14 cellular contexts compared by ENCODE assay signal in genomic region chr9:78539904-78540303, GRCh38.
DNase-seq lines count a peak whose midpoint lies in the region; ATAC-seq and TF ChIP-seq lines count a peak whose summit lies in the region.
"Had no signal": no experiment of that assay in that cellular context is flagged by ENCODE, and none has a peak within 500 bp of the region (broad histone marks: within the 10 kb centered on the region; RNA-seq: fewer than 3 reads in every experiment).

No MANE protein-coding gene starts in this region.

- H3F3A ChIP-seq in PC-3 (ENCODE audit: low read length, unreplicated experiment), result no peaks in the 10 kb centered on the region
- H3F3A ChIP-seq in smooth muscle cell (ENCODE audit: low read depth), result peaks cover 4% of the 10 kb centered on the region

- H3K27me3 ChIP-seq in PC-3 (ENCODE audit: low read length) (no peaks in the 10 kb centered on the region), smooth muscle cell (ENCODE audit: low read depth) (no peaks in the 10 kb centered on the region)
- no peaks in the 10 kb centered on the region for H3K27me3 ChIP-seq in CD4-positive, alpha-beta T cell (ENCODE audit: control insufficient read depth, insufficient read depth, low read length)

- no peaks in the 10 kb centered on the region for H3K4me1 Mint-ChIP-seq in CD4-positive, alpha-beta T cell (ENCODE audit: low read depth)
- H3K4me1 Mint-ChIP-seq: activated naive CD4-positive, alpha-beta T cell treated with anti-CD3 and anti-CD28 coated beads, Interleukin-2, amount 10 ng/mL, durations not matched to agents 7 days and 5 days; natural killer cell; stimulated activated naive CD8-positive, alpha-beta T cell treated with anti-CD3 and anti-CD28 coated beads, Interleukin-15, amount 100 ng/mL, for 72 hours had no signal

- H3K9ac ChIP-seq in PC-3 (ENCODE audit: low read length), result no peak overlapping the region
- H3K9ac ChIP-seq in smooth muscle cell (ENCODE audit: low read depth), result no peak overlapping the region

- H3K4me3 ChIP-seq in PC-3 (ENCODE audit: low read length) (no peak overlapping the region), smooth muscle cell (no peak overlapping the region)

- H3K79me2 ChIP-seq in PC-3 (ENCODE audit: low read length) (no peaks in the 10 kb centered on the region), smooth muscle cell (ENCODE audit: low read depth) (no peaks in the 10 kb centered on the region)

- no peaks in the 10 kb centered on the region for H4K20me1 ChIP-seq in PC-3 (ENCODE audit: low read length)
- no peaks in the 10 kb centered on the region for H4K20me1 ChIP-seq in smooth muscle cell (ENCODE audit: low read depth)

- no peaks in the 10 kb centered on the region for H3K36me3 Mint-ChIP-seq in CD4-positive, alpha-beta T cell (ENCODE audit: low read depth)
- H3K36me3 Mint-ChIP-seq: activated naive CD4-positive, alpha-beta T cell treated with anti-CD3 and anti-CD28 coated beads, Interleukin-2, amount 10 ng/mL, durations not matched to agents 7 days and 5 days; natural killer cell had no signal

- H3K4me2 ChIP-seq in PC-3 (ENCODE audit: low read length) (peak overlapping the region; percentile 28), smooth muscle cell (peak overlapping the region; percentile 22)

- H3K27ac ChIP-seq in PC-3 (ENCODE audit: low read length), result peak overlapping the region; percentile 40
- H3K27ac ChIP-seq in smooth muscle cell (ENCODE audit: low read depth), result no peak overlapping the region
- no peak overlapping the region for H3K27ac ChIP-seq in CD4-positive, alpha-beta T cell (ENCODE audit: low read depth, low read length)

- H3K36me3 ChIP-seq in PC-3 (ENCODE audit: low read depth, low read length) (no peaks in the 10 kb centered on the region), smooth muscle cell (ENCODE audit: low read depth) (no peaks in the 10 kb centered on the region)

- H2AFZ ChIP-seq in PC-3 (ENCODE audit: low read length) (no peak overlapping the region), smooth muscle cell (ENCODE audit: low read depth) (no peak overlapping the region)

- no peaks in the 10 kb centered on the region for H3K9me2 ChIP-seq in PC-3 (replicated peaks; ENCODE audit: low read length)

- POLR2A ChIA-PET in PC-3 (lab: Charles Lee; ENCODE audit: unreplicated experiment), result interaction anchor here (1.0 kb wide), 1 partner anchor 18 kb away, joined by 3 read pairs; no protein-coding TSS in a partner anchor
- POLR2A ChIA-PET in CD4-positive, alpha-beta T cell (lab: Charles Lee), result no interaction called here

- no peaks in the 10 kb centered on the region for H3K9me3 Mint-ChIP-seq in CD4-positive, alpha-beta T cell
- H3K9me3 Mint-ChIP-seq: activated naive CD4-positive, alpha-beta T cell treated with anti-CD3 and anti-CD28 coated beads, Interleukin-2, amount 10 ng/mL, durations not matched to agents 7 days and 5 days; natural killer cell; stimulated activated naive CD8-positive, alpha-beta T cell treated with anti-CD3 and anti-CD28 coated beads, Interleukin-15, amount 100 ng/mL, for 72 hours had no signal

- intact Hi-C loops in PC-3 (cut with micrococcal nuclease), result loop anchor here (5.0 kb wide), 1 partner anchor 83 kb away; no protein-coding TSS in a partner anchor
- intact Hi-C loops in CD4-positive, alpha-beta T cell (cut with DNase I, micrococcal nuclease), result no loop called here

- 20% methylated on average over 2 of the region's 2 CpGs for WGBS in smooth muscle cell (ENCODE audit: low lambda C conversion rate)

- DNase-seq in HCEC 1CT, result peak; percentile 95
- peak; percentile 91 for DNase-seq in PC-3
- DNase-seq in fibroblast of gingiva (ENCODE audit: low read depth), result peak; percentile 70
- DNase-seq in smooth muscle cell (lab: John Stamatoyannopoulos, UW; ENCODE audit: unreplicated experiment), result no peak
- DNase-seq in CD4-positive, alpha-beta T cell, result no peak
- no peak for DNase-seq in occipital lobe (lab: John Stamatoyannopoulos, UW)
- no peak for DNase-seq in NCI-H82 treated with DMSO at 0.1 percent for 48 hours (lab: John Stamatoyannopoulos, UW; ENCODE audit: unreplicated experiment)
- DNase-seq: activated naive CD4-positive, alpha-beta T cell treated with anti-CD3 and anti-CD28 coated beads, Interleukin-2, amount 10 ng/mL, durations not matched to agents 7 days and 5 days; effector memory CD4-positive, alpha-beta T cell; natural killer cell; NCI-H1436 treated with DMSO at 0.1 percent for 48 hours; RPMI8226; stimulated activated naive CD8-positive, alpha-beta T cell treated with anti-CD3 and anti-CD28 coated beads, Interleukin-15, amount 100 ng/mL, for 72 hours had no signal

- CTCF ChIA-PET in PC-3 (lab: Charles Lee), result no interaction called here
- CTCF ChIA-PET in CD4-positive, alpha-beta T cell (lab: Charles Lee), result no interaction called here

- H3K4me1 ChIP-seq in PC-3 (ENCODE audit: insufficient read depth, low read length), result peaks cover 25% of the 10 kb centered on the region
- H3K4me1 ChIP-seq in smooth muscle cell (ENCODE audit: low read depth), result peaks cover 26% of the 10 kb centered on the region

- TF ChIP-seq CTCF in PC-3 (conservative IDR thresholded peaks at IDR 0.05; ENCODE audit: low read depth, low read length) (no peak), smooth muscle cell (IDR thresholded peaks at IDR 0.05; ENCODE audit: borderline replicate concordance, insufficient read depth, poor library complexity, severe bottlenecking) (no peak)
- TF ChIP-seq CTCF in CD4-positive, alpha-beta T cell (IDR thresholded peaks at IDR 0.05), result no peak

- H3K4me3 Mint-ChIP-seq in CD4-positive, alpha-beta T cell, result no peak overlapping the region
- H3K4me3 Mint-ChIP-seq: activated naive CD4-positive, alpha-beta T cell treated with anti-CD3 and anti-CD28 coated beads, Interleukin-2, amount 10 ng/mL, durations not matched to agents 7 days and 5 days; natural killer cell; stimulated activated naive CD8-positive, alpha-beta T cell treated with anti-CD3 and anti-CD28 coated beads, Interleukin-15, amount 100 ng/mL, for 72 hours had no signal

- no peak overlapping the region for H3K27ac Mint-ChIP-seq in CD4-positive, alpha-beta T cell
- H3K27ac Mint-ChIP-seq: activated naive CD4-positive, alpha-beta T cell treated with anti-CD3 and anti-CD28 coated beads, Interleukin-2, amount 10 ng/mL, durations not matched to agents 7 days and 5 days; natural killer cell; stimulated activated naive CD8-positive, alpha-beta T cell treated with anti-CD3 and anti-CD28 coated beads, Interleukin-15, amount 100 ng/mL, for 72 hours had no signal

- H3K9me3 ChIP-seq in PC-3 (ENCODE audit: low read length) (no peaks in the 10 kb centered on the region), smooth muscle cell (replicated peaks; ENCODE audit: low read depth) (no peaks in the 10 kb centered on the region)
- H3K9me3 ChIP-seq in CD4-positive, alpha-beta T cell (ENCODE audit: control insufficient read depth, low read length), result no peaks in the 10 kb centered on the region

- no TSS peak for BruUV-seq in PC-3 (replicated peaks; lab: Mats Ljungman, UMichigan)

- H3K27me3 Mint-ChIP-seq in CD4-positive, alpha-beta T cell, result peaks cover 5% of the 10 kb centered on the region
- H3K27me3 Mint-ChIP-seq: activated naive CD4-positive, alpha-beta T cell treated with anti-CD3 and anti-CD28 coated beads, Interleukin-2, amount 10 ng/mL, durations not matched to agents 7 days and 5 days had no signal

- peak; percentile 93 for ATAC-seq in PC-3
- no peak for ATAC-seq in CD4-positive, alpha-beta T cell (ENCODE audit: poor library complexity)
- ATAC-seq: HCT116; natural killer cell; stimulated activated naive CD8-positive, alpha-beta T cell treated with anti-CD3 and anti-CD28 coated beads, Interleukin-15, amount 100 ng/mL, for 72 hours had no signal

Comparison
In these comparisons a context has a peak if more than half of its experiments do, and no peak if none do; other contexts are left out.
1. DNase-seq: peak in HCEC 1CT (single experiment), PC-3 (single experiment) and fibroblast of gingiva (single experiment); none in smooth muscle cell (single experiment), CD4-positive, alpha-beta T cell (0 of 10), occipital lobe (single experiment) and NCI-H82 treated with DMSO at 0.1 percent for 48 hours (single experiment).